Comparison of ENCODE assay signal across 1 cellular context in genomic region chr19:10749435-10750384, GRCh38.
TF ChIP-seq lines count a peak whose summit lies in the region.

No MANE protein-coding gene starts in this region.

TF ChIP-seq in HepG2, 621 proteins besides CTCF, POLR2A, EP300 and RAD21 (continued from another document):
- TF ChIP-seq, protein P1, sequence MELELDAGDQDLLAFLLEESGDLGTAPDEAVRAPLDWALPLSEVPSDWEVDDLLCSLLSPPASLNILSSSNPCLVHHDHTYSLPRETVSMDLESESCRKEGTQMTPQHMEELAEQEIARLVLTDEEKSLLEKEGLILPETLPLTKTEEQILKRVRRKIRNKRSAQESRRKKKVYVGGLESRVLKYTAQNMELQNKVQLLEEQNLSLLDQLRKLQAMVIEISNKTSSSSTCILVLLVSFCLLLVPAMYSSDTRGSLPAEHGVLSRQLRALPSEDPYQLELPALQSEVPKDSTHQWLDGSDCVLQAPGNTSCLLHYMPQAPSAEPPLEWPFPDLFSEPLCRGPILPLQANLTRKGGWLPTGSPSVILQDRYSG (CRISPR knock-in tag; IDR thresholded peaks at IDR 0.05): no peak
- TF ChIP-seq NR2F6 (IDR thresholded peaks at IDR 0.05) (no peak), NR2F6 (CRISPR knock-in tag; IDR thresholded peaks at IDR 0.05) (no peak), ZFP37 (CRISPR knock-in tag; IDR thresholded peaks at IDR 0.05; ENCODE audit: borderline replicate concordance) (no peak), ZNF530 (CRISPR knock-in tag; IDR thresholded peaks at IDR 0.05; ENCODE audit: low read depth) (no peak), ZNF446 (CRISPR knock-in tag; IDR thresholded peaks at IDR 0.05) (no peak), ZSCAN29 (CRISPR knock-in tag; conservative IDR thresholded peaks at IDR 0.05) (no peak), ZNF205 (CRISPR knock-in tag; IDR thresholded peaks at IDR 0.05) (no peak), ZNF354B (CRISPR knock-in tag; IDR thresholded peaks at IDR 0.05) (no peak), KAT8 (CRISPR knock-in tag; IDR thresholded peaks at IDR 0.05) (no peak), ZNF256 (CRISPR knock-in tag; conservative IDR thresholded peaks at IDR 0.05) (no peak), ZNF770 (CRISPR knock-in tag; IDR thresholded peaks at IDR 0.05) (0 out of 2 replicates have a peak, but pooled peaks have one; percentile 9), ZFP1 (CRISPR knock-in tag; IDR thresholded peaks at IDR 0.05) (no peak), SNAI1 (CRISPR knock-in tag; IDR thresholded peaks at IDR 0.05; ENCODE audit: borderline replicate concordance) (peak; percentile 50; the same call in 1 of the 2 replicates), ATAD3A (CRISPR knock-in tag; IDR thresholded peaks at IDR 0.05) (no peak), ZNF230 (CRISPR knock-in tag; IDR thresholded peaks at IDR 0.05) (no peak), MTF1 (CRISPR knock-in tag; IDR thresholded peaks at IDR 0.05) (no peak), ZNF557 (CRISPR knock-in tag; IDR thresholded peaks at IDR 0.05) (no peak), SKI (IDR thresholded peaks at IDR 0.05; ENCODE audit: partially characterized antibody) (no peak), HMG20B (CRISPR knock-in tag; conservative IDR thresholded peaks at IDR 0.05) (no peak), GZF1 (CRISPR knock-in tag; IDR thresholded peaks at IDR 0.05) (no peak), NAIF1 (CRISPR knock-in tag; IDR thresholded peaks at IDR 0.05; ENCODE audit: borderline replicate concordance) (no peak), GFI1 (CRISPR knock-in tag; IDR thresholded peaks at IDR 0.05; ENCODE audit: borderline replicate concordance) (no peak), ESRRA (CRISPR knock-in tag; IDR thresholded peaks at IDR 0.05; ENCODE audit: low read depth) (no peak)
- TF ChIP-seq, protein P2, sequence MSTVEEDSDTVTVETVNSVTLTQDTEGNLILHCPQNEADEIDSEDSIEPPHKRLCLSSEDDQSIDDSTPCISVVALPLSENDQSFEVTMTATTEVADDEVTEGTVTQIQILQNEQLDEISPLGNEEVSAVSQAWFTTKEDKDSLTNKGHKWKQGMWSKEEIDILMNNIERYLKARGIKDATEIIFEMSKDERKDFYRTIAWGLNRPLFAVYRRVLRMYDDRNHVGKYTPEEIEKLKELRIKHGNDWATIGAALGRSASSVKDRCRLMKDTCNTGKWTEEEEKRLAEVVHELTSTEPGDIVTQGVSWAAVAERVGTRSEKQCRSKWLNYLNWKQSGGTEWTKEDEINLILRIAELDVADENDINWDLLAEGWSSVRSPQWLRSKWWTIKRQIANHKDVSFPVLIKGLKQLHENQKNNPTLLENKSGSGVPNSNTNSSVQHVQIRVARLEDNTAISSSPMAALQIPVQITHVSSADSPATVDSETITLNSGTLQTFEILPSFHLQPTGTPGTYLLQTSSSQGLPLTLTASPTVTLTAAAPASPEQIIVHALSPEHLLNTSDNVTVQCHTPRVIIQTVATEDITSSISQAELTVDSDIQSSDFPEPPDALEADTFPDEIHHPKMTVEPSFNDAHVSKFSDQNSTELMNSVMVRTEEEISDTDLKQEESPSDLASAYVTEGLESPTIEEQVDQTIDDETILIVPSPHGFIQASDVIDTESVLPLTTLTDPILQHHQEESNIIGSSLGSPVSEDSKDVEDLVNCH (CRISPR knock-in tag; IDR thresholded peaks at IDR 0.05): no peak
- TF ChIP-seq, protein P3, sequence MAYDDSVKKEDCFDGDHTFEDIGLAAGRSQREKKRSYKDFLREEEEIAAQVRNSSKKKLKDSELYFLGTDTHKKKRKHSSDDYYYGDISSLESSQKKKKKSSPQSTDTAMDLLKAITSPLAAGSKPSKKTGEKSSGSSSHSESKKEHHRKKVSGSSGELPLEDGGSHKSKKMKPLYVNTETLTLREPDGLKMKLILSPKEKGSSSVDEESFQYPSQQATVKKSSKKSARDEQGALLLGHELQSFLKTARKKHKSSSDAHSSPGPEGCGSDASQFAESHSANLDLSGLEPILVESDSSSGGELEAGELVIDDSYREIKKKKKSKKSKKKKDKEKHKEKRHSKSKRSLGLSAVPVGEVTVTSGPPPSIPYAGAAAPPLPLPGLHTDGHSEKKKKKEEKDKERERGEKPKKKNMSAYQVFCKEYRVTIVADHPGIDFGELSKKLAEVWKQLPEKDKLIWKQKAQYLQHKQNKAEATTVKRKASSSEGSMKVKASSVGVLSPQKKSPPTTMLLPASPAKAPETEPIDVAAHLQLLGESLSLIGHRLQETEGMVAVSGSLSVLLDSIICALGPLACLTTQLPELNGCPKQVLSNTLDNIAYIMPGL (CRISPR knock-in tag; IDR thresholded peaks at IDR 0.05; ENCODE audit: borderline replicate concordance in 1 of 2, low read depth in 1 of 2): peak in 1 of 2 experiments; percentile 31; a peak in 1 of 4 replicates
- TF ChIP-seq, protein P4, sequence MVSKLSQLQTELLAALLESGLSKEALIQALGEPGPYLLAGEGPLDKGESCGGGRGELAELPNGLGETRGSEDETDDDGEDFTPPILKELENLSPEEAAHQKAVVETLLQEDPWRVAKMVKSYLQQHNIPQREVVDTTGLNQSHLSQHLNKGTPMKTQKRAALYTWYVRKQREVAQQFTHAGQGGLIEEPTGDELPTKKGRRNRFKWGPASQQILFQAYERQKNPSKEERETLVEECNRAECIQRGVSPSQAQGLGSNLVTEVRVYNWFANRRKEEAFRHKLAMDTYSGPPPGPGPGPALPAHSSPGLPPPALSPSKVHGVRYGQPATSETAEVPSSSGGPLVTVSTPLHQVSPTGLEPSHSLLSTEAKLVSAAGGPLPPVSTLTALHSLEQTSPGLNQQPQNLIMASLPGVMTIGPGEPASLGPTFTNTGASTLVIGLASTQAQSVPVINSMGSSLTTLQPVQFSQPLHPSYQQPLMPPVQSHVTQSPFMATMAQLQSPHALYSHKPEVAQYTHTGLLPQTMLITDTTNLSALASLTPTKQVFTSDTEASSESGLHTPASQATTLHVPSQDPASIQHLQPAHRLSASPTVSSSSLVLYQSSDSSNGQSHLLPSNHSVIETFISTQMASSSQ (IDR thresholded peaks at IDR 0.05; ENCODE audit: low read depth): no peak
- TF ChIP-seq, protein P4 (CRISPR knock-in tag; IDR thresholded peaks at IDR 0.05; ENCODE audit: borderline replicate concordance): no peak
